ENCODE assay signal across 14 cellular contexts in the genomic region with DNA sequence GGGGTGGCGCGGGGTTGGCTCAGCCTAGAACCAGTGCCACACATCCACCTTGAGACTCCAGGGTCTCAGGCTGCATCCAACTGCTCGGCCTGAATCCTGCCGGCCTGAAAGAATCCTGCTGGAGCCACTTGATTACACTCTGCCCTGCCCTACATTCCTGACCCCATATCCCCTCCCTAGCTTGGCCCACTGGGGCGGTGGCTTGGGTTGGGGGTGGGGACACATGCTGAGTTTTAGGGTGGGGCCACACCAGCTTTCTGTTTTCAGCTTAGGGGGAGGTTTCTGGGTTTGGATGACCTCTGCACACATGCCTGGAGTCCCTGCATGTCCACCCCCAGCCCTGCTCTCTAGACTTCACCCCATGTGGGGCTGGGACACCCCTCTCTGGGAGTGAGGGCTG. TPM values are rescaled to one million over a fixed set of nuclear protein-coding genes. Genes with fewer than 3 reads are reported as not detected.
DNase-seq lines count a peak whose midpoint lies in the region; ATAC-seq and TF ChIP-seq lines count a peak whose summit lies in the region.
"Had no signal": no experiment of that assay in that cellular context is flagged by ENCODE, and none has a peak within 500 bp of the region (broad histone marks: within the 10 kb centered on the region; RNA-seq: fewer than 3 reads in every experiment).

No MANE protein-coding gene starts in this region.

- H3K4me2 ChIP-seq in OCI-LY7 (ENCODE audit: low read length), result peak overlapping the region; percentile 81
- H3K4me2 ChIP-seq in hepatocyte, result peak overlapping the region; percentile 19

- 62% methylated on average over 5 of the region's 5 CpGs for WGBS in hepatocyte (ENCODE audit: low lambda C conversion rate, missing lambda C conversion rate)

- H3K4me3 Mint-ChIP-seq in CD4-positive, CD25-positive, alpha-beta regulatory T cell, result peak overlapping the region in 1 of 4 donors; percentile 18
- H3K4me3 Mint-ChIP-seq in progenitor cell of endocrine pancreas (ENCODE audit: low read depth) (no peak overlapping the region), T-cell (no peak overlapping the region)

- no peak for TF ChIP-seq CTCF in OCI-LY7 (conservative IDR thresholded peaks at IDR 0.05; ENCODE audit: low read length)
- TF ChIP-seq CTCF in hepatocyte (IDR thresholded peaks at IDR 0.05; ENCODE audit: poor library complexity), result no peak
- TF ChIP-seq CTCF in progenitor cell of endocrine pancreas (IDR thresholded peaks at IDR 0.05; ENCODE audit: unreplicated experiment), result no peak

- H3K4me1 Mint-ChIP-seq in CD4-positive, CD25-positive, alpha-beta regulatory T cell, result peaks cover 0 to 80% (median 45%) of the 10 kb centered on the region in 4 donors
- H3K4me1 Mint-ChIP-seq in progenitor cell of endocrine pancreas (ENCODE audit: low read depth) (peaks cover 35% of the 10 kb centered on the region), T-cell (peaks cover 68 to 77% (median 77%) of the 10 kb centered on the region in 3 donors)

- CTCF ChIA-PET in OCI-LY7 (lab: Charles Lee; ENCODE audit: unreplicated experiment) (interaction anchor here (0.9 kb wide), 1 partner anchor 21 kb away, joined by 3 read pairs; no protein-coding TSS in a partner anchor), T-cell (lab: Charles Lee) (interaction anchor here in 1 of 2 donors (0.6 kb wide), 1 partner anchor 1627 kb away, joined by 3 read pairs; no protein-coding TSS in a partner anchor)

- intact Hi-C loops in OCI-LY7 (cut with micrococcal nuclease; ENCODE audit: unreplicated experiment) (loop anchor here (2.0 kb wide), 1 partner anchor 37 kb away; no protein-coding TSS in a partner anchor), posterior vena cava (cut with DNase I) (no loop called here)

- H3K27me3 ChIP-seq in CD4-positive, CD25-positive, alpha-beta regulatory T cell (ENCODE audit: control insufficient read depth, insufficient read depth, low read length), result no peaks in the 10 kb centered on the region
- H3K27me3 ChIP-seq in hepatocyte, result no peaks in the 10 kb centered on the region

- no peaks in the 10 kb centered on the region for H3K9me3 ChIP-seq in CD4-positive, CD25-positive, alpha-beta regulatory T cell (ENCODE audit: control insufficient read depth in 2 of 2, low read length in 2 of 2)
- H3K9me3 ChIP-seq in OCI-LY7 (ENCODE audit: low read length) (no peaks in the 10 kb centered on the region), hepatocyte (ENCODE audit: low read depth) (no peaks in the 10 kb centered on the region)
- H3K9me3 ChIP-seq: prostate gland, thoracic aorta had no signal

- POLR2A ChIA-PET in OCI-LY7 (lab: Charles Lee) (interaction anchor here (0.8 to 1.0 kb wide), 2 partner anchors 34 to 187 kb away, joined by 3 read pairs; no protein-coding TSS in a partner anchor), T-cell (lab: Charles Lee) (no interaction called here)

- peaks cover 17% of the 10 kb centered on the region for H3K36me3 Mint-ChIP-seq in CD4-positive, CD25-positive, alpha-beta regulatory T cell
- peaks cover 5% of the 10 kb centered on the region for H3K36me3 Mint-ChIP-seq in progenitor cell of endocrine pancreas (ENCODE audit: insufficient read depth)
- peaks cover 4% of the 10 kb centered on the region for H3K36me3 Mint-ChIP-seq in T-cell

- no peaks in the 10 kb centered on the region for H3K9me3 Mint-ChIP-seq in CD4-positive, CD25-positive, alpha-beta regulatory T cell
- no peaks in the 10 kb centered on the region for H3K9me3 Mint-ChIP-seq in progenitor cell of endocrine pancreas (ENCODE audit: low read depth)
- H3K9me3 Mint-ChIP-seq in T-cell, result no peaks in the 10 kb centered on the region

- H4K20me1 ChIP-seq in OCI-LY7 (ENCODE audit: insufficient read depth, low read length) (peaks cover 5% of the 10 kb centered on the region), hepatocyte (ENCODE audit: insufficient read depth, poor library complexity, severe bottlenecking) (no peaks in the 10 kb centered on the region)

- no peak overlapping the region for H3K27ac ChIP-seq in CD4-positive, CD25-positive, alpha-beta regulatory T cell (ENCODE audit: insufficient read depth, low read length, poor library complexity, severe bottlenecking)
- H3K27ac ChIP-seq in OCI-LY7 (ENCODE audit: low read depth, low read length, poor library complexity, severe bottlenecking) (peak overlapping the region; percentile 85), hepatocyte (peak overlapping the region; percentile 81)
- H3K27ac ChIP-seq: prostate gland, thoracic aorta had no signal

- no peak overlapping the region for H2AFZ ChIP-seq in OCI-LY7 (ENCODE audit: low read length)
- no peak overlapping the region for H2AFZ ChIP-seq in hepatocyte

- DNase-seq in CD4-positive, CD25-positive, alpha-beta regulatory T cell, result no peak
- DNase-seq in OCI-LY7 (ENCODE audit: low spot score) (no peak), hepatocyte (ENCODE audit: low spot score) (no peak), progenitor cell of endocrine pancreas (ENCODE audit: low spot score, unreplicated experiment) (no peak), glomerular visceral epithelial cell (ENCODE audit: extremely low spot score) (no peak), posterior vena cava (ENCODE audit: low spot score) (no peak), T-cell (no peak)
- DNase-seq: activated CD4-positive, alpha-beta T cell treated with anti-CD3 and anti-CD28 coated beads, Interleukin-2, amount 50 U/mL, for 1 hour; activated T-cell treated with anti-CD3 and anti-CD28 coated beads, Interleukin-2, amount 50 U/mL, for 1 hour; midbrain; NCI-H2171 had no signal

- H3K4me3 ChIP-seq in CD4-positive, CD25-positive, alpha-beta regulatory T cell (ENCODE audit: low read depth, low read length), result no peak overlapping the region
- H3K4me3 ChIP-seq in OCI-LY7 (ENCODE audit: low read depth, low read length, poor library complexity, severe bottlenecking) (peak overlapping the region; percentile 54), hepatocyte (no peak overlapping the region)
- H3K4me3 ChIP-seq: prostate gland, thoracic aorta had no signal

- H3K9me2 ChIP-seq in OCI-LY7 (ENCODE audit: insufficient read depth, low read length) (no peaks in the 10 kb centered on the region), hepatocyte (replicated peaks; ENCODE audit: insufficient read depth) (no peaks in the 10 kb centered on the region)

- H3K4me1 ChIP-seq in CD4-positive, CD25-positive, alpha-beta regulatory T cell (ENCODE audit: control insufficient read depth, insufficient read depth, low read length, poor library complexity, severe bottlenecking), result peaks cover 25% of the 10 kb centered on the region
- H3K4me1 ChIP-seq in OCI-LY7 (ENCODE audit: insufficient read depth, low read length, poor library complexity, severe bottlenecking) (peaks cover 88% of the 10 kb centered on the region), hepatocyte (ENCODE audit: insufficient read depth) (peaks cover 17% of the 10 kb centered on the region)
- H3K4me1 ChIP-seq: prostate gland had no signal

- peaks cover 9% of the 10 kb centered on the region for H3K36me3 ChIP-seq in CD4-positive, CD25-positive, alpha-beta regulatory T cell (ENCODE audit: control insufficient read depth, insufficient read depth, low read length)
- H3K36me3 ChIP-seq in OCI-LY7 (ENCODE audit: insufficient read depth, low read length), result peaks cover 75% of the 10 kb centered on the region
- H3K36me3 ChIP-seq in hepatocyte (replicated peaks; ENCODE audit: insufficient read depth, low read depth), result no peaks in the 10 kb centered on the region
- H3K36me3 ChIP-seq: prostate gland, thoracic aorta had no signal

- ATAC-seq in CD4-positive, CD25-positive, alpha-beta regulatory T cell (ENCODE audit: low read depth in 2 of 2), result no peak
- ATAC-seq in HG03342 (IDR thresholded peaks at IDR 0.05; ENCODE audit: unreplicated experiment), result no peak
- no peak for ATAC-seq in T-cell (replicated peaks in 1 of 4)

- BruUV-seq in OCI-LY7 (replicated peaks; lab: Mats Ljungman, UMichigan), result no TSS peak

- peak overlapping the region in 2 of 3 donors; percentile 42 to 91 for H3K27ac Mint-ChIP-seq in CD4-positive, CD25-positive, alpha-beta regulatory T cell
- H3K27ac Mint-ChIP-seq in progenitor cell of endocrine pancreas (peak overlapping the region; percentile 93), T-cell (peak overlapping the region in 1 of 2 donors; percentile 66)

- H3K79me2 ChIP-seq in OCI-LY7 (ENCODE audit: insufficient read depth, low read depth, low read length), result peaks cover 93% of the 10 kb centered on the region
- H3K79me2 ChIP-seq in hepatocyte, result peaks cover 57% of the 10 kb centered on the region

- no peaks in the 10 kb centered on the region for H3K27me3 Mint-ChIP-seq in CD4-positive, CD25-positive, alpha-beta regulatory T cell
- H3K27me3 Mint-ChIP-seq in progenitor cell of endocrine pancreas, result peaks cover 17% of the 10 kb centered on the region
- H3K27me3 Mint-ChIP-seq in T-cell, result no peaks in the 10 kb centered on the region

RNA-seq across cellular contexts. Expression of gene ITPR3, which starts 6.8 kb away (rescaled TPM):
- total RNA-seq in CD4-positive, CD25-positive, alpha-beta regulatory T cell, result 54.5 TPM
- polyA plus RNA-seq in CD4-positive, CD25-positive, alpha-beta regulatory T cell, result 1 to 10 TPM; 1.3 to 2.2 (median 1.9) TPM
- 47.8 and 56.6 TPM in 2 replicates for total RNA-seq in OCI-LY7 (2014; rRNA removed; shearing (Covaris generic))
- 83.5 and 88.6 TPM in 2 replicates for total RNA-seq in OCI-LY7 (2022)
- total RNA-seq in hepatocyte, result 27.3 and 39.6 TPM in 2 replicates
- polyA plus RNA-seq in hepatocyte, result 14.8 and 16.5 TPM in 2 replicates
- total RNA-seq in progenitor cell of endocrine pancreas, result 28.3 and 30.4 TPM in 2 replicates
- 10 to 100 TPM; 15.6 to 17.1 TPM for total RNA-seq in posterior vena cava
- 10 to 100 TPM; 49.2 to 63.6 (median 62.4) TPM for total RNA-seq in T-cell

RNA-seq across cellular contexts. Expression of gene BAK1, which starts 47.8 kb away (rescaled TPM):
- 41.7 TPM for total RNA-seq in CD4-positive, CD25-positive, alpha-beta regulatory T cell
- polyA plus RNA-seq in CD4-positive, CD25-positive, alpha-beta regulatory T cell, result 10 to 100 TPM; 38.1 to 66.3 (median 54.4) TPM
- 10.6 and 13.9 TPM in 2 replicates for total RNA-seq in OCI-LY7 (2014; rRNA removed; shearing (Covaris generic))
- total RNA-seq in OCI-LY7 (2022) (29.9 and 33.8 TPM in 2 replicates), hepatocyte (18.6 and 24.0 TPM in 2 replicates), progenitor cell of endocrine pancreas (21.0 and 22.4 TPM in 2 replicates), posterior vena cava (10 to 100 TPM; 12.4 to 17.7 TPM), T-cell (10 to 100 TPM; 22.9 to 31.6 (median 27.9) TPM)
- polyA plus RNA-seq in hepatocyte, result 23.6 and 33.1 TPM in 2 replicates
